Comparison of ENCODE assay signal across 8 cellular contexts in genomic region chr6:73520688-73521350, GRCh38. TPM values are rescaled to one million over a fixed set of nuclear protein-coding genes. Genes with fewer than 3 reads are reported as not detected.
DNase-seq lines count a peak whose midpoint lies in the region; ATAC-seq lines count a peak whose summit lies in the region.

EEF1A1 (minus strand) TSS chr6:73521032; CDS start chr6:73520026, 1,006 bp downstream.

- intact Hi-C loops in CD4-positive, alpha-beta memory T cell (cut with micrococcal nuclease): loop anchor here (1.0 to 5.0 kb wide), 8 partner anchors 59 to 1763 kb away; partner anchors contain the start of genes COX7A2, KCNQ5, MTO1 and TMEM30A

- H3K9me3 ChIP-seq in CD4-positive, alpha-beta memory T cell (ENCODE audit: control insufficient read depth in 1 of 2, low read length in 2 of 2): no peaks in the 10 kb centered on the region

- H3K27me3 ChIP-seq in CD4-positive, alpha-beta memory T cell (ENCODE audit: insufficient read depth, low read length): no peaks in the 10 kb centered on the region

- H3K27ac Mint-ChIP-seq in CD4-positive, alpha-beta memory T cell: peak within 1 kb of the TSS; percentile 98 to 99 (median 98)

- peak within 1 kb of the TSS; percentile 100 for H3K27ac ChIP-seq in CD4-positive, alpha-beta memory T cell (ENCODE audit: low read depth, low read length)

- peaks cover 0 to 19% (median 0%) of the 10 kb centered on the region in 8 donors for H3K9me3 Mint-ChIP-seq in CD4-positive, alpha-beta memory T cell

- peaks cover 39 to 81% (median 54%) of the 10 kb centered on the region in 4 donors for H3K4me1 Mint-ChIP-seq in CD4-positive, alpha-beta memory T cell

- H3K4me3 Mint-ChIP-seq in CD4-positive, alpha-beta memory T cell: peak within 1 kb of the TSS; percentile 95 to 98 (median 96)

- CTCF ChIA-PET in CD4-positive, alpha-beta memory T cell (lab: Charles Lee; ENCODE audit: partially characterized antibody): interaction anchor here (1.1 to 3.5 kb wide), 8 partner anchors 60 to 133 kb away, joined by 3 to 24 read pairs (median 12); partner anchors contain the start of gene SLC17A5

- peaks cover 30% of the 10 kb centered on the region for H3K36me3 ChIP-seq in CD4-positive, alpha-beta memory T cell (ENCODE audit: insufficient read depth, low read length)

- DNase-seq in CD4-positive, alpha-beta memory T cell: peak; percentile 98 to 100 (median 99)
- DNase-seq in HPDE6-E6E7 (ENCODE audit: extremely low spot score) (peak; percentile 87), NK-92 (lab: John Stamatoyannopoulos, UW; ENCODE audit: unreplicated experiment) (peak; percentile 99), lung microvascular endothelial cell (ENCODE audit: low read depth in 2 of 2) (peak; percentile 100)
- peak; percentile 99 for DNase-seq in activated CD8-positive, alpha-beta memory T cell treated with anti-CD3 and anti-CD28 coated beads for 24 hours
- peak; percentile 99 for DNase-seq in effector CD8-positive, alpha-beta T cell (lab: John Stamatoyannopoulos, UW)
- peak; percentile 99 to 100 (median 100) for DNase-seq in stimulated activated CD4-positive, alpha-beta T cell treated with anti-CD3 and anti-CD28 coated beads, TNF-alpha, amount 100 ng/mL, for 48 hours (ENCODE audit: low read depth in 3 of 3)

- H3K36me3 Mint-ChIP-seq in CD4-positive, alpha-beta memory T cell: peaks cover 41 to 56% of the 10 kb centered on the region in 2 donors

- no peaks in the 10 kb centered on the region for H3K27me3 Mint-ChIP-seq in CD4-positive, alpha-beta memory T cell

- H3K4me3 ChIP-seq in CD4-positive, alpha-beta memory T cell (ENCODE audit: low read length in 2 of 2): peak within 1 kb of the TSS; percentile 68 to 93

- peaks cover 60% of the 10 kb centered on the region for H3K4me1 ChIP-seq in CD4-positive, alpha-beta memory T cell (ENCODE audit: insufficient read depth, low read length)

- peak; percentile 58 for ATAC-seq in GM19463 (IDR thresholded peaks at IDR 0.05; ENCODE audit: unreplicated experiment)

- POLR2A ChIA-PET in CD4-positive, alpha-beta memory T cell (lab: Charles Lee; ENCODE audit: partially characterized antibody): interaction anchor here (0.9 to 13.1 kb wide), 38 partner anchors 8 to 1764 kb away, joined by 3 to 316 read pairs (median 5); partner anchors contain the start of genes CGAS, COX7A2, DDX43 and MTO1

RNA-seq across cellular contexts. Expression of gene EEF1A1, which starts in this region (rescaled TPM):
- over 10,000 TPM; 15,632 to 16,691 TPM for total RNA-seq in CD4-positive, alpha-beta memory T cell
- polyA plus RNA-seq in CD4-positive, alpha-beta memory T cell: over 10,000 TPM; 10,358 to 12,185 TPM
- total RNA-seq in lung microvascular endothelial cell: 18,098 and 18,972 TPM in 2 replicates

Comparison
In these comparisons a context has a peak if more than half of its experiments do, and no peak if none do; other contexts are left out.
1. Peak in every context shown above with its lines: DNase-seq, ATAC-seq, H3K4me3 ChIP-seq and H3K27ac ChIP-seq.